Comparison of ENCODE assay signal across 8 cellular contexts in genomic region chrX:85851418-85851817, GRCh38.
DNase-seq lines count a peak whose midpoint lies in the region; ATAC-seq and TF ChIP-seq lines count a peak whose summit lies in the region.

No MANE protein-coding gene starts in this region.

- peak; percentile 63 for ATAC-seq in GM19324 (IDR thresholded peaks at IDR 0.05; ENCODE audit: low FRiP score, unreplicated experiment)

- in situ Hi-C loops in SK-MEL-5 (cut with HindIII; ENCODE audit: low pct_unique_long_range_greater_than_20kb, low sequenced_read_pairs): no loop called here

- TF ChIP-seq CTCF in C4-2B (conservative IDR thresholded peaks at IDR 0.05): peak; percentile 69

- DNase-seq in SK-MEL-5 (ENCODE audit: low read depth, low spot score): peak; percentile 38
- DNase-seq in kidney tubule cell (ENCODE audit: low spot score): peak; percentile 28
- no peak for DNase-seq in NOMO-1 treated with DMSO at 0.1 percent for 48 hours (lab: John Stamatoyannopoulos, UW; ENCODE audit: unreplicated experiment)
- no peak for DNase-seq in SKM-1 treated with dmso at 0.1 percent for 144 hours (lab: John Stamatoyannopoulos, UW; ENCODE audit: unreplicated experiment)
- no peak for DNase-seq in ecto neural progenitor cell (ENCODE audit: low spot score)
- no peak for DNase-seq in NCI-H1694 treated with DMSO at 0.1 percent for 48 hours (lab: John Stamatoyannopoulos, UW)

- H3K27ac ChIP-seq in C4-2B: no peak overlapping the region

Comparison
In these comparisons a context has a peak if more than half of its experiments do, and no peak if none do; other contexts are left out.
1. DNase-seq: peak in SK-MEL-5 (single experiment) and kidney tubule cell (single experiment); none in NOMO-1 treated with DMSO at 0.1 percent for 48 hours (single experiment), SKM-1 treated with dmso at 0.1 percent for 144 hours (single experiment), ecto neural progenitor cell (single experiment) and NCI-H1694 treated with DMSO at 0.1 percent for 48 hours (single experiment).